Comparison of ENCODE assay signal across 9 cellular contexts in genomic region chr16:84484579-84485254, GRCh38. TPM values are rescaled to one million over a fixed set of nuclear protein-coding genes. Genes with fewer than 3 reads are reported as not detected.
A peak's percentile ranks its signal among the peaks of the same experiment; 100 is the strongest.
DNase-seq lines count a peak whose midpoint lies in the region; ATAC-seq and TF ChIP-seq lines count a peak whose summit lies in the region.
"Had no signal": no experiment of that assay in that cellular context is flagged by ENCODE, and none has a peak within 500 bp of the region (broad histone marks: within the 10 kb centered on the region; RNA-seq: fewer than 3 reads in every experiment).

No MANE protein-coding gene starts in this region.

- no peak overlapping the region for H3K9ac ChIP-seq in KMS-11
- no peak overlapping the region for H3K9ac ChIP-seq in smooth muscle cell (ENCODE audit: low read depth)
- H3K9ac ChIP-seq: BLaER1 had no signal

- H3K4me2 ChIP-seq in KMS-11 (no peak overlapping the region), smooth muscle cell (no peak overlapping the region)
- H3K4me2 ChIP-seq: BLaER1 had no signal

- no peak overlapping the region for H3K4me3 ChIP-seq in KMS-11 (IDR thresholded peaks at IDR 0.05; ENCODE audit: insufficient read depth, low read depth, low read length)
- no peak overlapping the region for H3K4me3 ChIP-seq in ascending aorta
- no peak overlapping the region for H3K4me3 ChIP-seq in smooth muscle cell
- H3K4me3 ChIP-seq: BLaER1 had no signal

- H3K36me3 ChIP-seq in KMS-11 (ENCODE audit: insufficient read depth) (no peaks in the 10 kb centered on the region), ascending aorta (peaks cover 36 to 83% of the 10 kb centered on the region in 2 donors), smooth muscle cell (ENCODE audit: low read depth) (peaks cover 14% of the 10 kb centered on the region)

- H4K20me1 ChIP-seq in KMS-11 (ENCODE audit: insufficient read depth) (no peaks in the 10 kb centered on the region), smooth muscle cell (ENCODE audit: low read depth) (peaks cover 4% of the 10 kb centered on the region)
- H4K20me1 ChIP-seq: BLaER1 had no signal

- H3K27me3 ChIP-seq in KMS-11 (ENCODE audit: insufficient read depth, low read depth) = no peaks in the 10 kb centered on the region
- H3K27me3 ChIP-seq in ascending aorta = no peaks in the 10 kb centered on the region
- H3K27me3 ChIP-seq in smooth muscle cell (ENCODE audit: low read depth) = no peaks in the 10 kb centered on the region
- H3K27me3 ChIP-seq: BLaER1 had no signal

- peaks cover 5% of the 10 kb centered on the region for H3F3A ChIP-seq in smooth muscle cell (ENCODE audit: low read depth)

- no peak overlapping the region for H3K27ac ChIP-seq in KMS-11
- no peak overlapping the region for H3K27ac ChIP-seq in ascending aorta
- no peak overlapping the region for H3K27ac ChIP-seq in smooth muscle cell (ENCODE audit: low read depth)
- H3K27ac ChIP-seq: BLaER1 had no signal

- intact Hi-C loops in ascending aorta (cut with DNase I) = loop anchor here (2.0 kb wide), 1 partner anchor 204 kb away; no protein-coding TSS in a partner anchor

- peak; percentile 74 for TF ChIP-seq CTCF in KMS-11 (conservative IDR thresholded peaks at IDR 0.05; ENCODE audit: low read depth, low read length)
- TF ChIP-seq CTCF in ascending aorta (IDR thresholded peaks at IDR 0.05) = peak; percentile 35 to 62 (median 40)
- peak; percentile 67 for TF ChIP-seq CTCF in smooth muscle cell (IDR thresholded peaks at IDR 0.05; ENCODE audit: borderline replicate concordance, insufficient read depth, poor library complexity, severe bottlenecking)

- no peak for ATAC-seq in HG03280 (IDR thresholded peaks at IDR 0.05; ENCODE audit: unreplicated experiment)
- no peak for ATAC-seq in HG03469 (IDR thresholded peaks at IDR 0.05; ENCODE audit: unreplicated experiment)

- no peak overlapping the region for H2AFZ ChIP-seq in KMS-11 (ENCODE audit: low read depth)
- H2AFZ ChIP-seq in smooth muscle cell (ENCODE audit: low read depth) = no peak overlapping the region

- H3K79me2 ChIP-seq in KMS-11 (ENCODE audit: insufficient read depth, low read depth) = no peaks in the 10 kb centered on the region
- H3K79me2 ChIP-seq in smooth muscle cell (ENCODE audit: low read depth) = no peaks in the 10 kb centered on the region

- H3K9me3 ChIP-seq in ascending aorta (no peaks in the 10 kb centered on the region), smooth muscle cell (replicated peaks; ENCODE audit: low read depth) (no peaks in the 10 kb centered on the region)
- H3K9me3 ChIP-seq: BLaER1 had no signal

- WGBS in smooth muscle cell (ENCODE audit: low lambda C conversion rate) = 72% methylated on average over 15 of the region's 15 CpGs

- DNase-seq in DMS53 (lab: John Stamatoyannopoulos, UW) (peak; percentile 56), DMS53 treated with DMSO at 0.1 percent for 48 hours (lab: John Stamatoyannopoulos, UW; ENCODE audit: unreplicated experiment) (no peak), ascending aorta (ENCODE audit: low spot score in 2 of 2) (no peak), hippocampal formation (lab: John Stamatoyannopoulos, UW) (peak; percentile 53 to 74), smooth muscle cell (lab: John Stamatoyannopoulos, UW; ENCODE audit: unreplicated experiment) (no peak)

- H3K4me1 ChIP-seq in KMS-11 (ENCODE audit: low read depth, poor library complexity, severe bottlenecking) (no peaks in the 10 kb centered on the region), ascending aorta (no peaks in the 10 kb centered on the region), smooth muscle cell (ENCODE audit: low read depth) (no peaks in the 10 kb centered on the region)

RNA-seq across cellular contexts. Expression of gene MEAK7, which starts 19.7 kb away (rescaled TPM):
- total RNA-seq in ascending aorta (5.4 TPM), smooth muscle cell (26.4 and 28.2 TPM in 2 replicates)
- polyA plus RNA-seq in smooth muscle cell = 32.1 and 44.8 TPM in 2 replicates

Comparison
In these comparisons a context has a peak if more than half of its experiments do, and no peak if none do; other contexts are left out.
1. DNase-seq: peak in DMS53 (single experiment) and hippocampal formation (2 of 2); none in DMS53 treated with DMSO at 0.1 percent for 48 hours (single experiment), ascending aorta (0 of 2) and smooth muscle cell (single experiment).
2. Peak in every context shown above with its lines, with median percentiles within 50 percentile points of each other: CTCF ChIP-seq.